ENCODE assay signal across 8 cellular contexts in genomic region chr2:27080603-27080938, GRCh38. TPM values are rescaled to one million over a fixed set of nuclear protein-coding genes. Genes with fewer than 3 reads are reported as not detected.
DNase-seq lines count a peak whose midpoint lies in the region; TF ChIP-seq lines count a peak whose summit lies in the region.

No MANE protein-coding gene starts in this region.

- no peak for DNase-seq in CD8-positive, alpha-beta memory T cell
- DNase-seq in fibroblast of pulmonary artery (ENCODE audit: low read depth) (no peak), sigmoid colon (no peak), substantia nigra (lab: John Stamatoyannopoulos, UW) (no peak), globus pallidus (ENCODE audit: low spot score) (no peak), AG08395 (ENCODE audit: low spot score) (no peak), RKO (ENCODE audit: low spot score) (no peak)

- no peak overlapping the region for H3K4me3 ChIP-seq in CD8-positive, alpha-beta memory T cell (ENCODE audit: low read length)
- peak overlapping the region; percentile 90 for H3K4me3 ChIP-seq in fibroblast of pulmonary artery (replicated peaks; ENCODE audit: low read depth, low read length)
- peak overlapping the region; percentile 71 to 91 (median 74) for H3K4me3 ChIP-seq in sigmoid colon

- no peaks in the 10 kb centered on the region for H3K9me3 ChIP-seq in CD8-positive, alpha-beta memory T cell (ENCODE audit: low read length)
- no peaks in the 10 kb centered on the region for H3K9me3 ChIP-seq in sigmoid colon

- H3K36me3 ChIP-seq in CD8-positive, alpha-beta memory T cell (ENCODE audit: insufficient read depth, low read length) = no peaks in the 10 kb centered on the region
- H3K36me3 ChIP-seq in sigmoid colon = peaks cover 9 to 28% (median 15%) of the 10 kb centered on the region in 4 donors

- peak overlapping the region in 3 of 7 donors; percentile 54 to 91 (median 62) for H3K4me3 Mint-ChIP-seq in CD8-positive, alpha-beta memory T cell

- peaks cover 39% of the 10 kb centered on the region for H3K4me1 ChIP-seq in CD8-positive, alpha-beta memory T cell (ENCODE audit: insufficient read depth, low read length)
- H3K4me1 ChIP-seq in sigmoid colon = peaks cover 0 to 92% (median 81%) of the 10 kb centered on the region in 4 donors

- no peak for TF ChIP-seq EP300 in sigmoid colon (IDR thresholded peaks at IDR 0.05)

- CTCF ChIA-PET in CD8-positive, alpha-beta memory T cell (lab: Charles Lee) = interaction anchor here (1.3 to 2.6 kb wide), 4 partner anchors 8 to 48 kb away, joined by 7 to 14 read pairs (median 8); partner anchors contain the start of genes AGBL5, OST4 and TMEM214

- no peaks in the 10 kb centered on the region for H3K27me3 ChIP-seq in CD8-positive, alpha-beta memory T cell (ENCODE audit: insufficient read depth, low read length, poor library complexity, severe bottlenecking)
- H3K27me3 ChIP-seq in sigmoid colon = no peaks in the 10 kb centered on the region

- H3K4me1 Mint-ChIP-seq in CD8-positive, alpha-beta memory T cell = peaks cover 27 to 33% (median 27%) of the 10 kb centered on the region in 3 donors

- intact Hi-C loops in sigmoid colon (cut with DNase I) = loop anchor here (1.0 kb wide), 1 partner anchor 30 kb away; no protein-coding TSS in a partner anchor

- H3K27ac Mint-ChIP-seq in CD8-positive, alpha-beta memory T cell = peak overlapping the region in 7 of 8 donors; percentile 69 to 99 (median 97)

- POLR2A ChIA-PET in CD8-positive, alpha-beta memory T cell (lab: Charles Lee) = interaction anchor here (0.6 to 4.2 kb wide), 7 partner anchors 8 to 201 kb away, joined by 3 to 37 read pairs (median 4); partner anchors contain the start of genes AGBL5 and OST4

- H3K9me3 Mint-ChIP-seq in CD8-positive, alpha-beta memory T cell = no peaks in the 10 kb centered on the region

- TF ChIP-seq POLR2A in sigmoid colon (IDR thresholded peaks at IDR 0.05) = no peak

- H3K27me3 Mint-ChIP-seq in CD8-positive, alpha-beta memory T cell = peaks cover 0 to 2% of the 10 kb centered on the region in 2 donors

- no peaks in the 10 kb centered on the region for H3K36me3 Mint-ChIP-seq in CD8-positive, alpha-beta memory T cell

- TF ChIP-seq CTCF in VCaP (conservative IDR thresholded peaks at IDR 0.05) = no peak
- no peak for TF ChIP-seq CTCF in fibroblast of pulmonary artery (IDR thresholded peaks at IDR 0.05; ENCODE audit: low read length, missing control alignments)
- TF ChIP-seq CTCF in sigmoid colon (IDR thresholded peaks at IDR 0.05) = no peak

- no peak overlapping the region for H3K27ac ChIP-seq in CD8-positive, alpha-beta memory T cell (ENCODE audit: low read depth, low read length)
- H3K27ac ChIP-seq in VCaP (peak overlapping the region; percentile 81), sigmoid colon (peak overlapping the region; percentile 94 to 98 (median 97)), substantia nigra (ENCODE audit: low read depth, low read length, poor library complexity, severe bottlenecking) (no peak overlapping the region)

- WGBS in sigmoid colon, 2 donors = 86 to 89% methylated on average over 14 of the region's 14 CpGs

RNA-seq across cellular contexts. Expression of gene EMILIN1, which starts 2.2 kb away (rescaled TPM):
- under 1 TPM; 0.79 to 0.89 TPM for total RNA-seq in CD8-positive, alpha-beta memory T cell
- polyA plus RNA-seq in CD8-positive, alpha-beta memory T cell = 0.85 TPM
- total RNA-seq in sigmoid colon = 100 to 1,000 TPM; 156 to 350 (median 279) TPM
- 10 to 100 TPM in 1 of 3 donors, 1 to 10 TPM in 2; 4.8 to 50.9 (median 5.3) TPM for polyA plus RNA-seq in sigmoid colon

RNA-seq across cellular contexts. Expression of gene KHK, which starts 6.0 kb away (rescaled TPM):
- total RNA-seq in CD8-positive, alpha-beta memory T cell = 10 to 100 TPM; 14.5 to 17.8 TPM
- polyA plus RNA-seq in CD8-positive, alpha-beta memory T cell = 6.5 TPM
- total RNA-seq in sigmoid colon = 1 to 10 TPM; 1.6 to 5.3 (median 3.8) TPM
- polyA plus RNA-seq in sigmoid colon = 10 to 100 TPM in 1 of 3 donors, 1 to 10 TPM in 2; 2.4 to 12.7 (median 6.7) TPM

RNA-seq across cellular contexts. Expression of gene OST4, which starts 9.1 kb away (rescaled TPM):
- total RNA-seq in CD8-positive, alpha-beta memory T cell = 100 to 1,000 TPM; 346 to 353 TPM
- 907 TPM for polyA plus RNA-seq in CD8-positive, alpha-beta memory T cell
- total RNA-seq in sigmoid colon = 100 to 1,000 TPM; 244 to 428 (median 382) TPM
- polyA plus RNA-seq in sigmoid colon = 100 to 1,000 TPM; 366 to 688 (median 635) TPM

RNA-seq across cellular contexts. Expression of gene AGBL5, which starts 29.1 kb away (rescaled TPM):
- 10 to 100 TPM; 16.0 to 17.3 TPM for total RNA-seq in CD8-positive, alpha-beta memory T cell
- polyA plus RNA-seq in CD8-positive, alpha-beta memory T cell = 11.5 TPM
- 10 to 100 TPM; 16.8 to 23.3 (median 18.1) TPM for total RNA-seq in sigmoid colon
- polyA plus RNA-seq in sigmoid colon = 10 to 100 TPM; 12.4 to 16.2 (median 13.4) TPM

RNA-seq across cellular contexts. Expression of gene CGREF1, which starts 38.4 kb away (rescaled TPM):
- 1 to 10 TPM; 2.7 to 3.5 TPM for total RNA-seq in CD8-positive, alpha-beta memory T cell
- polyA plus RNA-seq in CD8-positive, alpha-beta memory T cell = 0.17 TPM
- total RNA-seq in sigmoid colon = 1 to 10 TPM in 2 of 4 donors, under 1 TPM in 2; 0.68 to 1.4 (median 0.97) TPM
- polyA plus RNA-seq in sigmoid colon = 1 to 10 TPM in 1 of 3 donors, not detected in 2; 2.6 TPM

Comparison
In these comparisons a context has a peak if more than half of its experiments do, and no peak if none do; other contexts are left out.
1. H3K27ac ChIP-seq: peak in VCaP (single experiment) and sigmoid colon (4 of 4); none in CD8-positive, alpha-beta memory T cell (single experiment) and substantia nigra (single experiment).
2. RNA of gene EMILIN1, which starts 2.2 kb away (total RNA-seq): 156 to 350 TPM in sigmoid colon; 0.79 to 0.89 TPM in CD8-positive, alpha-beta memory T cell; every median in the first group is over 10 times any median in the second.